8 cellular contexts compared by ENCODE assay signal in the genomic region with DNA sequence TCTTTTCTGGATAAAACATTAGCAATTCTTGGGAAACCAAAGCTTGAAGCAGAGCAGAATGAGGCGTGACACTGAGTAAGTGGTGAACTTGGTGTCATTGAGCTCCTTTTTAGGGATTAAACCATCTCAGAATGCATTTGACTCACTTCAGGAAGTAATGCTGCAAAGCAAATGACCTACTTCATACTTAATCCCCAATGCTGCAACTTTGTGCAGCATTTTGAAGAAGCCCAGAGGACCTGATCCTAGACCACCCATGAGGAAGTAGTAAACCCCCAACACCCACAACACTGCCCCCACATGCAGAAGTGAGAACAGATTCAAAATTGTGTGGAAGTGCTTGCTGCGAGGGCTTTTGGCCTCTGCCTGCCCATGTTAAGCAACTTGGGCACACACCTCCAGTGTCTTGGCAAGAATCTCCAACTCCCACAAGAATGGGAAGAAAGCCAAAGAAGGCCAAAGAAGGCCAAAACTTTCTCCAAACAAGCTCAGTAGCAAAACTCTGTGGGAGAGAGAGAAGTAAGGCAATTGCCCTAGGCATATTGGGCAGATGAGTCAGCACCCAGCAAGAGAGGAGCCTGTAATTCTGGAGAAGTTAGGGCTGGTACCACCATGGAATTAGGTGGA.
DNase-seq lines count a peak whose midpoint lies in the region; ATAC-seq and TF ChIP-seq lines count a peak whose summit lies in the region.

No MANE protein-coding gene starts in this region.

- TF ChIP-seq CTCF in epithelial cell of proximal tubule (conservative IDR thresholded peaks at IDR 0.05; ENCODE audit: low read depth, low read length), result peak; percentile 5

- in situ Hi-C loops in G401 (cut with HindIII; ENCODE audit: low sequenced_read_pairs), result no loop called here

- peak; percentile 3 for DNase-seq in G401 (ENCODE audit: low spot score)
- peak; percentile 26 for DNase-seq in NAMALWA (ENCODE audit: low spot score)
- DNase-seq in epithelial cell of proximal tubule (ENCODE audit: low read depth), result peak; percentile 94
- DNase-seq in renal cortical epithelial cell (ENCODE audit: low read depth), result peak; percentile 97
- DNase-seq in stimulated activated CD4-positive, alpha-beta T cell treated with anti-CD3 and anti-CD28 coated beads, Interleukin-12 subunit alpha, Interleukin-12 subunit beta, amount 100 ng/mL, for 4 hours, result no peak
- no peak for DNase-seq in activated CD4-positive, alpha-beta T cell treated with anti-CD3 and anti-CD28 coated beads, Interleukin-2, amount 50 U/mL, for 4 hours

- no peak overlapping the region for H3K4me3 ChIP-seq in epithelial cell of proximal tubule (ENCODE audit: low read depth, low read length)

- ATAC-seq in GM18498 (IDR thresholded peaks at IDR 0.05; ENCODE audit: unreplicated experiment) (no peak), HG02763 (IDR thresholded peaks at IDR 0.05; ENCODE audit: unreplicated experiment) (no peak)

Comparison
In these comparisons a context has a peak if more than half of its experiments do, and no peak if none do; other contexts are left out.
1. DNase-seq: peak in G401 (single experiment), NAMALWA (single experiment), epithelial cell of proximal tubule (single experiment) and renal cortical epithelial cell (single experiment); none in stimulated activated CD4-positive, alpha-beta T cell treated with anti-CD3 and anti-CD28 coated beads, Interleukin-12 subunit alpha, Interleukin-12 subunit beta, amount 100 ng/mL, for 4 hours (single experiment) and activated CD4-positive, alpha-beta T cell treated with anti-CD3 and anti-CD28 coated beads, Interleukin-2, amount 50 U/mL, for 4 hours (0 of 2).